28 cellular contexts compared by ENCODE assay signal in genomic region chr11:45248501-45249011, GRCh38. TPM values are rescaled to one million over a fixed set of nuclear protein-coding genes. Genes with fewer than 3 reads are reported as not detected.
"Had no signal": no experiment of that assay in that cellular context is flagged by ENCODE, and none has a peak within 500 bp of the region (broad histone marks: within the 10 kb centered on the region; RNA-seq: fewer than 3 reads in every experiment).

No MANE protein-coding gene starts in this region.

- DNase-seq: hypothalamus; immature natural killer cell; kidney; left colon; left lung; lower lobe of right lung; mammary epithelial cell; mesenchymal stem cell; naive B cell; natural killer cell; nephron progenitor cell; occipital lobe; psoas muscle; right lobe of liver; stimulated activated CD4-positive, alpha-beta T cell treated with anti-CD3 and anti-CD28 coated beads, Interleukin-12 subunit alpha, Interleukin-12 subunit beta, amount 100 ng/mL, for 4 hours; stimulated activated CD4-positive, alpha-beta T cell treated with anti-CD3 and anti-CD28 coated beads, Interleukin-15, amount 100 ng/mL, for 24 hours; stimulated activated CD4-positive, alpha-beta T cell treated with anti-CD3 and anti-CD28 coated beads, Interleukin-2, amount 100 ng/mL, for 24 hours; stimulated activated CD4-positive, alpha-beta T cell treated with anti-CD3 and anti-CD28 coated beads, Interleukin-4, amount 100 ng/mL, for 1 hour; stimulated activated naive B cell treated with anti-CD40 and anti-IgM and Interleukin-4, amounts not matched to agents 10 μg/mL and 1 μg/mL and 100 μg/mL, for 72 hours; stimulated activated naive CD8-positive, alpha-beta T cell treated with anti-CD3 and anti-CD28 coated beads, Interleukin-15, Interleukin-2, amounts not matched to agents 100 U/mL and 50 U/mL, for 24 hours; stomach; testis; thyroid gland; trophoblast cell; upper lobe of right lung had no signal

- H3K9me3 ChIP-seq: left lung, lower lobe of right lung, neutrophil, psoas muscle, right lobe of liver, stomach, testis, thyroid gland, upper lobe of right lung had no signal

- ATAC-seq: left colon; left lung; lower lobe of right lung; natural killer cell; psoas muscle; right lobe of liver; stimulated activated naive B cell treated with anti-CD40 and anti-IgM and Interleukin-4, amounts not matched to agents 10 μg/mL and 1 μg/mL and 100 μg/mL, for 72 hours; stimulated activated naive CD8-positive, alpha-beta T cell treated with anti-CD3 and anti-CD28 coated beads, Interleukin-15, Interleukin-2, amounts not matched to agents 100 U/mL and 50 U/mL, for 24 hours; upper lobe of right lung had no signal

- H3K4me3 ChIP-seq: left lung, lower lobe of right lung, neural progenitor cell, psoas muscle, right lobe of liver, stomach, testis, thyroid gland, upper lobe of right lung had no signal

- H3K27ac ChIP-seq: left lung, lower lobe of right lung, neural progenitor cell, neutrophil, parathyroid adenoma, psoas muscle, right lobe of liver, stomach, testis, thyroid gland, upper lobe of right lung had no signal

- H3K4me1 ChIP-seq: left lung, lower lobe of right lung, neural progenitor cell, parathyroid adenoma, psoas muscle, right lobe of liver, stomach, testis, thyroid gland had no signal

- H3K27me3 ChIP-seq: left lung, neural progenitor cell, right lobe of liver, testis, thyroid gland, upper lobe of right lung had no signal

RNA-seq across cellular contexts. Expression of gene SYT13, which starts 37.6 kb away (rescaled TPM):
- total RNA-seq: lower lobe of right lung, natural killer cell, upper lobe of right lung had no signal
- polyA plus RNA-seq: immature natural killer cell, mammary epithelial cell had no signal
